ENCODE assay signal across 21 cellular contexts in genomic region chr21:21030311-21030710, GRCh38. TPM values are rescaled to one million over a fixed set of nuclear protein-coding genes. Genes with fewer than 3 reads are reported as not detected.
"Had no signal": no experiment of that assay in that cellular context is flagged by ENCODE, and none has a peak within 500 bp of the region (broad histone marks: within the 10 kb centered on the region; RNA-seq: fewer than 3 reads in every experiment).

No MANE protein-coding gene starts in this region.

- H3K4me3 Mint-ChIP-seq: immature natural killer cell, mesothelial cell of epicardium, naive B cell had no signal

- H3K9me3 Mint-ChIP-seq: naive B cell had no signal

- H3K4me1 Mint-ChIP-seq: immature natural killer cell, naive B cell had no signal

- H3K27ac Mint-ChIP-seq: immature natural killer cell, mesothelial cell of epicardium had no signal

- H3K4me3 ChIP-seq: coronary artery, dorsolateral prefrontal cortex, esophagus muscularis mucosa, gastroesophageal sphincter, heart left ventricle, hepatocyte, left lung, lower lobe of right lung, mucosa of descending colon had no signal

- H3K36me3 ChIP-seq: esophagus muscularis mucosa, gastroesophageal sphincter, heart left ventricle, left lung, lower lobe of right lung had no signal

- H3K79me2 ChIP-seq: hepatocyte had no signal

- ATAC-seq: foreskin keratinocyte, gastroesophageal sphincter, heart left ventricle, left cardiac atrium, left lung, left ventricle myocardium superior, lower lobe of right lung, mucosa of descending colon had no signal

- H3K4me2 ChIP-seq: hepatocyte had no signal

- DNase-seq: dermis blood vessel endothelial cell; dorsolateral prefrontal cortex; effector CD4-positive, alpha-beta T cell; effector memory CD4-positive, alpha-beta T cell; foreskin keratinocyte; heart left ventricle; hypothalamus; immature natural killer cell; left cardiac atrium; left lung; left ventricle myocardium superior; lower lobe of right lung; mesenchymal stem cell; mucosa of descending colon; naive B cell had no signal

- H3K9me3 ChIP-seq: esophagus muscularis mucosa, gastroesophageal sphincter, heart left ventricle, left lung, lower lobe of right lung, mucosa of descending colon had no signal

- H2AFZ ChIP-seq: hepatocyte had no signal

- H3K36me3 Mint-ChIP-seq: immature natural killer cell, naive B cell had no signal

- H3K27me3 Mint-ChIP-seq: naive B cell had no signal

- H3K4me1 ChIP-seq: esophagus muscularis mucosa, foreskin keratinocyte, gastroesophageal sphincter, left lung, lower lobe of right lung had no signal

- H3K27ac ChIP-seq: coronary artery, esophagus muscularis mucosa, foreskin keratinocyte, gastroesophageal sphincter, heart left ventricle, hepatocyte, left lung, lower lobe of right lung had no signal

- H3K27me3 ChIP-seq: dorsolateral prefrontal cortex, esophagus muscularis mucosa, foreskin keratinocyte, gastroesophageal sphincter, heart left ventricle, hepatocyte, left lung had no signal

RNA-seq across cellular contexts. Expression of gene NCAM2, which starts 32.1 kb away (rescaled TPM):
- total RNA-seq: epithelial cell of proximal tubule, foreskin keratinocyte had no signal
